Comparison of ENCODE assay signal across 14 cellular contexts in genomic region chr12:131862994-131863710, GRCh38. TPM values are rescaled to one million over a fixed set of nuclear protein-coding genes. Genes with fewer than 3 reads are reported as not detected.
DNase-seq lines count a peak whose midpoint lies in the region; ATAC-seq, FAIRE-seq and TF ChIP-seq lines count a peak whose summit lies in the region.
"Had no signal": no experiment of that assay in that cellular context is flagged by ENCODE, and none has a peak within 500 bp of the region (broad histone marks: within the 10 kb centered on the region; RNA-seq: fewer than 3 reads in every experiment).

No MANE protein-coding gene starts in this region.

- no peak overlapping the region for H3K4ac ChIP-seq in IMR-90 (ENCODE audit: low read depth, low read length)

- no peak overlapping the region for H3K56ac ChIP-seq in IMR-90 (ENCODE audit: extremely low read depth, insufficient read depth, low read length)

- H2AFZ ChIP-seq in IMR-90 (replicated peaks; ENCODE audit: low read length, poor library complexity) (peak overlapping the region; percentile 72), K562 (ENCODE audit: low read depth, low read length) (peak overlapping the region; percentile 80)

- TF ChIP-seq EP300 in K562 (IDR thresholded peaks at IDR 0.05; ENCODE audit: low read length): no peak

- H4K8ac ChIP-seq in IMR-90 (ENCODE audit: low read depth in 2 of 2, low read length in 2 of 2): no peak overlapping the region

- in situ Hi-C loops in IMR-90 (cut with MboI; ENCODE audit: low sequenced_read_pairs): no loop called here
- in situ Hi-C loops in K562 (cut with MboI): no loop called here

- DNase-seq in BE2C (peak; percentile 41), IMR-90 (no peak), K562 (ENCODE audit: extremely low read depth in 1 of 4, low spot score in 3 of 4) (peak; percentile 59 to 88 (median 82)), NCI-H2227 (lab: John Stamatoyannopoulos, UW; ENCODE audit: unreplicated experiment) (no peak), NCI-H1436 (lab: John Stamatoyannopoulos, UW) (no peak)
- DNase-seq: activated CD4-positive, alpha-beta T cell treated with anti-CD3 and anti-CD28 coated beads for 36 hours; activated T-cell treated with anti-CD3 and anti-CD28 coated beads, Interleukin-2, amount 50 U/mL, for 4 hours; anterior cingulate cortex; heart right ventricle had no signal

- CTCF ChIA-PET in IMR-90 (lab: Yijun Ruan, JAX) (no interaction called here), K562 (lab: Yijun Ruan, JAX; ENCODE audit: low intra/inter-chr PET ratio) (no interaction called here)

- no peaks in the 10 kb centered on the region for H4K20me1 ChIP-seq in IMR-90 (ENCODE audit: insufficient read depth, low read length)
- no peaks in the 10 kb centered on the region for H4K20me1 ChIP-seq in K562 (replicated peaks; ENCODE audit: control insufficient read depth, insufficient read depth, low read length)

- H3K9me1 ChIP-seq in IMR-90 (ENCODE audit: insufficient read depth, low read length) (peaks cover 7% of the 10 kb centered on the region), K562 (ENCODE audit: control insufficient read depth, insufficient read depth, low read length) (no peaks in the 10 kb centered on the region)

- no peak overlapping the region for H4K5ac ChIP-seq in IMR-90 (ENCODE audit: low read depth, low read length)

- H2BK15ac ChIP-seq in IMR-90 (ENCODE audit: low read depth, low read length): no peak overlapping the region

- H3K4me3 ChIP-seq in BE2C (ENCODE audit: low read depth, low read length) (peak overlapping the region; percentile 33), IMR-90 (ENCODE audit: insufficient read depth, low read depth, low read length) (no peak overlapping the region), K562 (no peak overlapping the region), liver (ENCODE audit: low read depth in 1 of 3, low read length in 3 of 3) (no peak overlapping the region)
- H3K4me3 ChIP-seq: heart right ventricle, prostate gland had no signal

- no peaks in the 10 kb centered on the region for H3K79me1 ChIP-seq in IMR-90 (ENCODE audit: low read depth in 1 of 2, low read length in 2 of 2)

- H3K23ac ChIP-seq in IMR-90 (ENCODE audit: low read depth, low read length): no peak overlapping the region

- TF ChIP-seq POLR2A in IMR-90 (IDR thresholded peaks at IDR 0.05; ENCODE audit: low read depth, low read length) (no peak), K562 (conservative IDR thresholded peaks at IDR 0.05) (no peak)

- no peak overlapping the region for H4K91ac ChIP-seq in IMR-90 (ENCODE audit: insufficient read depth, low read depth, low read length)

- H3K4me2 ChIP-seq in IMR-90 (ENCODE audit: low read depth, low read length): no peak overlapping the region
- peak overlapping the region; percentile 73 for H3K4me2 ChIP-seq in K562 (ENCODE audit: insufficient read depth, low read length)

- H3K9ac ChIP-seq in IMR-90 (ENCODE audit: low read depth, low read length): no peak overlapping the region
- peak overlapping the region in 1 of 2 experiments; percentile 69; a peak in 2 of 4 replicates for H3K9ac ChIP-seq in K562 (ENCODE audit: insufficient read depth in 1 of 2, low read depth in 2 of 2, low read length in 2 of 2)
- no peak overlapping the region for H3K9ac ChIP-seq in liver (ENCODE audit: low read depth in 1 of 2, low read length in 2 of 2)

- TF ChIP-seq CTCF in BE2C (IDR thresholded peaks at IDR 0.05; ENCODE audit: low read depth, low read length) (no peak), IMR-90 (conservative IDR thresholded peaks at IDR 0.05; ENCODE audit: low read depth, low read length) (no peak), K562 (IDR thresholded peaks at IDR 0.05 in 2 of 3, conservative IDR thresholded peaks at IDR 0.05 in 1 of 3; ENCODE audit: insufficient read depth in 2 of 3, low read depth in 1 of 3, low read length in 3 of 3) (no peak), liver (IDR thresholded peaks at IDR 0.05; ENCODE audit: low read depth, low read length, missing input control) (no peak)

- H3K27me3 ChIP-seq in BE2C (no peaks in the 10 kb centered on the region), IMR-90 (ENCODE audit: control insufficient read depth, insufficient read depth, low read length) (no peaks in the 10 kb centered on the region), K562 (ENCODE audit: control insufficient read depth in 2 of 2, insufficient read depth in 2 of 2, low read length in 2 of 2) (no peaks in the 10 kb centered on the region), liver (ENCODE audit: control insufficient read depth in 4 of 4, insufficient read depth in 4 of 4, low read length in 3 of 4) (no peaks in the 10 kb centered on the region)

- no peak for FAIRE-seq in K562 (lab: Jason Lieb, UNC)

- intact Hi-C loops in IMR-90 (cut with micrococcal nuclease) (no loop called here), K562 (cut with micrococcal nuclease) (no loop called here)

- H3K9me3 ChIP-seq in BE2C: no peaks in the 10 kb centered on the region
- no peaks in the 10 kb centered on the region for H3K9me3 ChIP-seq in IMR-90 (ENCODE audit: control insufficient read depth, insufficient read depth, low read length)
- no peaks in the 10 kb centered on the region for H3K9me3 ChIP-seq in K562 (replicated peaks; ENCODE audit: control insufficient read depth, insufficient read depth, low read depth, low read length)
- H3K9me3 ChIP-seq in liver (ENCODE audit: control insufficient read depth in 4 of 4, low read length in 3 of 4): no peaks in the 10 kb centered on the region
- H3K9me3 ChIP-seq: heart right ventricle, prostate gland had no signal

- dilution Hi-C loops in IMR-90 (cut with HindIII; ENCODE audit: low sequenced_read_pairs, unreplicated experiment): no loop called here

- 0 out of 2 replicates have a peak overlapping the region, but pooled peaks have one; percentile 3 for H2BK120ac ChIP-seq in IMR-90 (ENCODE audit: low read depth, low read length)

- BruUV-seq in IMR-90 (replicated peaks; lab: Mats Ljungman, UMichigan): no TSS peak
- BruUV-seq in K562 (replicated peaks; lab: Mats Ljungman, UMichigan): no TSS peak

- no peak overlapping the region for H2BK20ac ChIP-seq in IMR-90 (ENCODE audit: low read depth, low read length)

- H3K18ac ChIP-seq in IMR-90 (ENCODE audit: low read depth, low read length): no peak overlapping the region

- no peak for TF ChIP-seq RAD21 in IMR-90 (IDR thresholded peaks at IDR 0.05; ENCODE audit: low read length)
- TF ChIP-seq RAD21 in K562 (CRISPR knock-in tag; conservative IDR thresholded peaks at IDR 0.05 in 1 of 2, IDR thresholded peaks at IDR 0.05 in 1 of 2): no peak
- TF ChIP-seq RAD21 in liver (IDR thresholded peaks at IDR 0.05): no peak

- POLR2A ChIA-PET in IMR-90 (lab: Charles Lee; ENCODE audit: unreplicated experiment) (no interaction called here), K562 (lab: Yijun Ruan, JAX) (interaction anchor here (0.6 to 3.2 kb wide), 5 partner anchors 17 to 454 kb away, joined by 3 to 11 read pairs (median 4); partner anchors contain the start of gene PUS1)

- no peak for ATAC-seq in IMR-90 (ENCODE audit: low read depth)
- ATAC-seq in K562: peak; percentile 8; the same call in 2 of the 3 replicates
- ATAC-seq in GM19397 (IDR thresholded peaks at IDR 0.05; ENCODE audit: unreplicated experiment): no peak
- no peak for ATAC-seq in GM21576 (IDR thresholded peaks at IDR 0.05; ENCODE audit: unreplicated experiment)
- ATAC-seq: activated CD4-positive, alpha-beta T cell treated with anti-CD3 and anti-CD28 coated beads for 36 hours; activated T-cell treated with anti-CD3 and anti-CD28 coated beads, Interleukin-2, amount 50 U/mL, for 4 hours; heart right ventricle; stimulated activated memory B cell treated with anti-CD40 and anti-IgM and Interleukin-4, amounts not matched to agents 10 μg/mL and 1 μg/mL and 100 μg/mL, for 72 hours had no signal

- H3K27ac ChIP-seq in IMR-90 (ENCODE audit: insufficient read depth, low read length) (no peak overlapping the region), K562 (ENCODE audit: extremely low read depth, low read depth, low read length) (peak overlapping the region; percentile 50; the same call in 2 of the 3 replicates), liver (ENCODE audit: low read depth in 1 of 2, low read length in 2 of 2) (peak overlapping the region; percentile 36 to 50)
- H3K27ac ChIP-seq: heart right ventricle, prostate gland had no signal

- H3K14ac ChIP-seq in IMR-90 (replicated peaks; ENCODE audit: low read depth, low read length): no peak overlapping the region

- peak overlapping the region; percentile 82 for H2AK9ac ChIP-seq in IMR-90 (replicated peaks; ENCODE audit: low read depth, low read length, poor library complexity)

- H3K4me1 ChIP-seq in BE2C: peaks cover 12% of the 10 kb centered on the region
- peaks cover 8% of the 10 kb centered on the region for H3K4me1 ChIP-seq in IMR-90 (ENCODE audit: control insufficient read depth, insufficient read depth, low read length)
- peaks cover 26 to 44% of the 10 kb centered on the region in 2 experiments; a peak in 4 of 5 replicates for H3K4me1 ChIP-seq in K562 (replicated peaks in 1 of 2; ENCODE audit: control insufficient read depth in 2 of 2, insufficient read depth in 2 of 2, low read length in 2 of 2)
- peaks cover 15 to 35% (median 29%) of the 10 kb centered on the region in 4 donors for H3K4me1 ChIP-seq in liver (ENCODE audit: control insufficient read depth in 4 of 4, insufficient read depth in 4 of 4, low read length in 3 of 4)
- H3K4me1 ChIP-seq: prostate gland had no signal

- no CpG with 5 or more reads among the region's 20 CpGs for WGBS in IMR-90 (ENCODE audit: extremely low coverage in 2 of 2, insufficient read length in 1 of 2), 2 experiments
- 31% methylated on average over 13 of the region's 20 CpGs for WGBS in K562 (ENCODE audit: insufficient coverage, low coverage, missing lambda C conversion rate)
- 51% methylated on average over 20 of the region's 20 CpGs for WGBS in liver

- H2AK5ac ChIP-seq in IMR-90 (ENCODE audit: low read depth, low read length): 0 out of 2 replicates have a peak overlapping the region, but pooled peaks have one; percentile 51

- no peaks in the 10 kb centered on the region for H3K36me3 ChIP-seq in BE2C
- H3K36me3 ChIP-seq in IMR-90 (ENCODE audit: control insufficient read depth, insufficient read depth, low read length): no peaks in the 10 kb centered on the region
- H3K36me3 ChIP-seq in K562 (ENCODE audit: control insufficient read depth, insufficient read depth, low read length): no peaks in the 10 kb centered on the region
- no peaks in the 10 kb centered on the region for H3K36me3 ChIP-seq in liver (ENCODE audit: control insufficient read depth in 4 of 4, insufficient read depth in 3 of 4, low read depth in 1 of 4, low read length in 3 of 4)
- H3K36me3 ChIP-seq: heart right ventricle, prostate gland had no signal

- H2BK5ac ChIP-seq in IMR-90 (ENCODE audit: low read depth, low read length, poor library complexity, severe bottlenecking): no peak overlapping the region

- no peaks in the 10 kb centered on the region for H3K79me2 ChIP-seq in K562 (ENCODE audit: control insufficient read depth, insufficient read depth, low read length)

RNA-seq across cellular contexts. Expression of gene ULK1, which starts 31.3 kb away (rescaled TPM):
- polyA plus RNA-seq in BE2C (2012; ENCODE audit: insufficient read depth, insufficient read length, low read depth): 43.2 TPM
- total RNA-seq in IMR-90 (2012; rRNA removed) (1.8 and 1.9 TPM in 2 replicates), K562 (2014; rRNA removed) (4.2 and 5.6 TPM in 2 replicates), K562 (2014; rRNA removed; fragmentation: Illumina TruSeq; extraction: Trizol) (0.83 and 0.98 TPM in 2 replicates), K562 (2015; rRNA removed; fragmentation: Illumina TruSeq; extraction: Trizol) (2.0 and 3.6 TPM in 2 replicates), K562 (2021) (17.3 and 29.4 TPM in 2 replicates), liver (10 to 100 TPM; 14.1 to 41.7 TPM)
- polyA plus RNA-seq in IMR-90 (2012; rRNA removed) (19.2 and 20.0 TPM in 2 replicates), K562 (2011; rRNA removed) (3.2 and 6.2 TPM in 2 replicates), K562 (2014; fragmentation: Illumina TruSeq; extraction: Trizol) (2.5 and 9.1 TPM in 2 replicates), K562 (2014; fragmentation: Nextera tagmentation; extraction: Ambion mirVana) (under 1 TPM; 0.15 to 0.29 TPM), K562 (2014; rRNA removed) (13.2 and 16.9 TPM in 2 replicates), liver (10 to 100 TPM; 12.5 to 16.1 TPM)
- polyA plus RNA-seq in IMR-90 (2012; cell fraction: cytosol; rRNA removed): 7.8 and 17.2 TPM in 2 replicates
- 80.3 and 166 TPM in 2 replicates for polyA plus RNA-seq in IMR-90 (2012; cell fraction: nucleus; rRNA removed; ENCODE audit: low replicate concordance)
- 40.7 and 125 TPM in 2 replicates for total RNA-seq in K562 (2011; cell fraction: chromatin; rRNA removed; ENCODE audit: low replicate concordance)
- total RNA-seq in K562 (2011; cell fraction: nucleolus; rRNA removed): 72.5 and 83.8 TPM in 2 replicates
- 47.5 and 50.5 TPM in 2 replicates for total RNA-seq in K562 (2011; cell fraction: nucleoplasm; rRNA removed)
- 2.1 and 4.1 TPM in 2 replicates for polyA plus RNA-seq in K562 (2011; cell fraction: cytosol; rRNA removed)
- polyA plus RNA-seq in K562 (2011; cell fraction: nucleus; rRNA removed): 62.1 and 86.4 TPM in 2 replicates
- polyA plus RNA-seq in K562 (2012): 12.1 and 39.2 TPM in 2 replicates
- polyA minus RNA-seq in K562 (2011; rRNA and poly(A)+ RNA removed): 1.3 and 1.8 TPM in 2 replicates
- 3.1 and 11.4 TPM in 2 replicates for polyA minus RNA-seq in K562 (2011; cell fraction: cytosol; rRNA and poly(A)+ RNA removed)
- polyA minus RNA-seq in K562 (2011; cell fraction: nucleus; rRNA and poly(A)+ RNA removed): 15.5 and 15.9 TPM in 2 replicates

RNA-seq across cellular contexts. Expression of gene MMP17, which starts 35.0 kb away (rescaled TPM):
- polyA plus RNA-seq in BE2C (2012; ENCODE audit: insufficient read depth, insufficient read length, low read depth): 3.2 TPM
- total RNA-seq in IMR-90 (2012; rRNA removed) (1.4 and 1.7 TPM in 2 replicates), K562 (2014; rRNA removed) (12.7 and 17.5 TPM in 2 replicates), K562 (2014; rRNA removed; fragmentation: Illumina TruSeq; extraction: Trizol) (0.93 and 1.1 TPM in 2 replicates), K562 (2015; rRNA removed; fragmentation: Illumina TruSeq; extraction: Trizol) (4.0 and 4.6 TPM in 2 replicates), K562 (2021) (18.0 and 20.1 TPM in 2 replicates), liver (under 1 TPM; 0.17 to 0.37 TPM)
- polyA plus RNA-seq in IMR-90 (2012; rRNA removed) (11.8 and 15.9 TPM in 2 replicates), K562 (2011; rRNA removed) (17.1 and 57.8 TPM in 2 replicates), K562 (2014; fragmentation: Illumina TruSeq; extraction: Trizol) (5.0 and 11.6 TPM in 2 replicates), K562 (2014; fragmentation: Nextera tagmentation; extraction: Ambion mirVana) (not detected), K562 (2014; rRNA removed) (21.2 and 24.1 TPM in 2 replicates), liver (under 1 TPM in 1 of 2 donors, not detected in 1; 0.24 TPM)
- polyA plus RNA-seq in IMR-90 (2012; cell fraction: cytosol; rRNA removed): 11.7 and 17.3 TPM in 2 replicates
- polyA plus RNA-seq in IMR-90 (2012; cell fraction: nucleus; rRNA removed; ENCODE audit: low replicate concordance): 14.0 and 49.8 TPM in 2 replicates
- total RNA-seq in K562 (2011; cell fraction: chromatin; rRNA removed; ENCODE audit: low replicate concordance): 65.7 and 167 TPM in 2 replicates
- total RNA-seq in K562 (2011; cell fraction: nucleolus; rRNA removed): 84.0 and 92.2 TPM in 2 replicates
- total RNA-seq in K562 (2011; cell fraction: nucleoplasm; rRNA removed): 68.9 and 73.7 TPM in 2 replicates
- polyA plus RNA-seq in K562 (2011; cell fraction: cytosol; rRNA removed): 29.3 and 39.3 TPM in 2 replicates
- polyA plus RNA-seq in K562 (2011; cell fraction: nucleus; rRNA removed): 170 and 193 TPM in 2 replicates
- polyA plus RNA-seq in K562 (2012): 17.2 and 26.5 TPM in 2 replicates
- 4.9 and 7.1 TPM in 2 replicates for polyA minus RNA-seq in K562 (2011; rRNA and poly(A)+ RNA removed)
- polyA minus RNA-seq in K562 (2011; cell fraction: cytosol; rRNA and poly(A)+ RNA removed): 13.5 and 30.6 TPM in 2 replicates
- polyA minus RNA-seq in K562 (2011; cell fraction: nucleus; rRNA and poly(A)+ RNA removed): 25.7 and 56.9 TPM in 2 replicates
- total RNA-seq: activated CD4-positive, alpha-beta T cell treated with anti-CD3 and anti-CD28 coated beads for 36 hours had no signal

Comparison
In these comparisons a context has a peak if more than half of its experiments do, and no peak if none do; other contexts are left out.
1. DNase-seq: peak in BE2C (single experiment) and K562 (4 of 4); none in IMR-90 (single experiment), NCI-H2227 (single experiment) and NCI-H1436 (single experiment).